Comparison of ENCODE assay signal across 1 cellular context in the genomic region with DNA sequence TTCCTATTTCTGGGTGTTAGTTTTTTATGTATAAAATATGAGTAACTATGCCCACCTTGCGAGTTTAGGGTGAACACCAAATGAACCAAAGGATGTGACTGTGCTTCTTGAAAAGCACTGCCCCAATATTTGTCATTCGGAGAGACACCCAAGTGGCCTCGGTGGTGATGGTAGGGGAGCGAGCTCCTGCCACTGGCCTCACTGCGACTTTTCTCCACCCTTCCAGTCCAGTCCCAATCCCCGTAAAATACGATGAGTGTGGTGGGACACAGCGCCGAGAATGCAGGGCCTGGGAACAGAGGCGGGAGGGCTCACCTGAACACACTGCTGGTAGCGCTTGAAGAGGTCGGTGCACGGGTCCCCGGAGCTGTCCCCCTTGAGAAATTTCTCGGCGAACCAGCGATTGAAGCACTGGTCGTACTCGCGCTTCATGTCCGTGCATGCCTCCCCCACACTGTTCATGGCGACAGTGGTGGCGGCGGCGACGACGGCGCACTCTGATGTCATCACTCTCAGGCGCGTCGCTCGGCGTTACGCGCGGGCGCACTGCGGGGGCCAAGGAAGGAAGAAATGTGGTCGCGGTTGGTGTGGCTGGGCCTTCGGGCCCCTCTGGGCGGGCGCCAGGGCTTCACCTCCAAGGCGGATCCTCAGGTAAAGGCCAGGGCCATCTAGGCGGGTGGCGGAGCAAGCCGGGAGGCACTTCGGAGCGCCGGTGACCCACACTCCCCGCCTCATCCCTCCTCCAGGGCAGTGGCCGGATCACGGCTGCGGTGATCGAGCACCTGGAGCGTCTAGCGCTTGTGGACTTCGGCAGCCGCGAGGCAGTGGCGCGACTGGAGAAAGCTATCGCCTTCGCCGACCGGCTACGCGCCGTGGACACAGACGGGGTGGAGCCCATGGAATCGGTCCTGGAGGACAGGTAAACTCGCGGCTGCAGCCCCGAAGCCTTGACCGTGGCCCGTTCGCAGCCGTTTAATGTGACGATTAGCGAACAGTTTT.
TF ChIP-seq lines count a peak whose summit lies in the region.

A gene with protein sequence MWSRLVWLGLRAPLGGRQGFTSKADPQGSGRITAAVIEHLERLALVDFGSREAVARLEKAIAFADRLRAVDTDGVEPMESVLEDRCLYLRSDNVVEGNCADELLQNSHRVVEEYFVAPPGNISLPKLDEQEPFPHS (plus strand): TSS at position 534 of the 999 bp plus-strand sequence. CDS start 37 bp downstream, at position 571.
A gene (minus strand): TSS at position 474 of the 999 bp plus-strand sequence. CDS start 12 bp downstream, at position 462.

TF ChIP-seq in HepG2, 621 proteins besides CTCF, POLR2A, EP300 and RAD21 (continued from another document and continues in another):
- TF ChIP-seq, protein P1, sequence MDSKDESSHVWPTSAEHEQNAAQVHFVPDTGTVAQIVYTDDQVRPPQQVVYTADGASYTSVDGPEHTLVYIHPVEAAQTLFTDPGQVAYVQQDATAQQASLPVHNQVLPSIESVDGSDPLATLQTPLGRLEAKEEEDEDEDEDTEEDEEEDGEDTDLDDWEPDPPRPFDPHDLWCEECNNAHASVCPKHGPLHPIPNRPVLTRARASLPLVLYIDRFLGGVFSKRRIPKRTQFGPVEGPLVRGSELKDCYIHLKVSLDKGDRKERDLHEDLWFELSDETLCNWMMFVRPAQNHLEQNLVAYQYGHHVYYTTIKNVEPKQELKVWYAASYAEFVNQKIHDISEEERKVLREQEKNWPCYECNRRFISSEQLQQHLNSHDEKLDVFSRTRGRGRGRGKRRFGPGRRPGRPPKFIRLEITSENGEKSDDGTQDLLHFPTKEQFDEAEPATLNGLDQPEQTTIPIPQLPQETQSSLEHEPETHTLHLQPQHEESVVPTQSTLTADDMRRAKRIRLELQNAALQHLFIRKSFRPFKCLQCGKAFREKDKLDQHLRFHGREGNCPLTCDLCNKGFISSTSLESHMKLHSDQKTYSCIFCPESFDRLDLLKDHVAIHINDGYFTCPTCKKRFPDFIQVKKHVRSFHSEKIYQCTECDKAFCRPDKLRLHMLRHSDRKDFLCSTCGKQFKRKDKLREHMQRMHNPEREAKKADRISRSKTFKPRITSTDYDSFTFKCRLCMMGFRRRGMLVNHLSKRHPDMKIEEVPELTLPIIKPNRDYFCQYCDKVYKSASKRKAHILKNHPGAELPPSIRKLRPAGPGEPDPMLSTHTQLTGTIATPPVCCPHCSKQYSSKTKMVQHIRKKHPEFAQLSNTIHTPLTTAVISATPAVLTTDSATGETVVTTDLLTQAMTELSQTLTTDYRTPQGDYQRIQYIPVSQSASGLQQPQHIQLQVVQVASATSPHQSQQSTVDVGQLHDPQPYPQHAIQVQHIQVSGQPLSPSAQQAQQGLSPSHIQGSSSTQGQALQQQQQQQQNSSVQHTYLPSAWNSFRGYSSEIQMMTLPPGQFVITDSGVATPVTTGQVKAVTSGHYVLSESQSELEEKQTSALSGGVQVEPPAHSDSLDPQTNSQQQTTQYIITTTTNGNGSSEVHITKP (CRISPR knock-in tag; IDR thresholded peaks at IDR 0.05; ENCODE audit: low read depth), result peak; percentile 75; the same call in 1 of the 2 replicates
- TF ChIP-seq, protein P2, sequence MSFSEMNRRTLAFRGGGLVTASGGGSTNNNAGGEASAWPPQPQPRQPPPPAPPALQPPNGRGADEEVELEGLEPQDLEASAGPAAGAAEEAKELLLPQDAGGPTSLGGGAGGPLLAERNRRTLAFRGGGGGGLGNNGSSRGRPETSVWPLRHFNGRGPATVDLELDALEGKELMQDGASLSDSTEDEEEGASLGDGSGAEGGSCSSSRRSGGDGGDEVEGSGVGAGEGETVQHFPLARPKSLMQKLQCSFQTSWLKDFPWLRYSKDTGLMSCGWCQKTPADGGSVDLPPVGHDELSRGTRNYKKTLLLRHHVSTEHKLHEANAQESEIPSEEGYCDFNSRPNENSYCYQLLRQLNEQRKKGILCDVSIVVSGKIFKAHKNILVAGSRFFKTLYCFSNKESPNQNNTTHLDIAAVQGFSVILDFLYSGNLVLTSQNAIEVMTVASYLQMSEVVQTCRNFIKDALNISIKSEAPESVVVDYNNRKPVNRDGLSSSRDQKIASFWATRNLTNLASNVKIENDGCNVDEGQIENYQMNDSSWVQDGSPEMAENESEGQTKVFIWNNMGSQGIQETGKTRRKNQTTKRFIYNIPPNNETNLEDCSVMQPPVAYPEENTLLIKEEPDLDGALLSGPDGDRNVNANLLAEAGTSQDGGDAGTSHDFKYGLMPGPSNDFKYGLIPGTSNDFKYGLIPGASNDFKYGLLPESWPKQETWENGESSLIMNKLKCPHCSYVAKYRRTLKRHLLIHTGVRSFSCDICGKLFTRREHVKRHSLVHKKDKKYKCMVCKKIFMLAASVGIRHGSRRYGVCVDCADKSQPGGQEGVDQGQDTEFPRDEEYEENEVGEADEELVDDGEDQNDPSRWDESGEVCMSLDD (CRISPR knock-in tag; IDR thresholded peaks at IDR 0.05; ENCODE audit: borderline replicate concordance), result no peak
- TF ChIP-seq SRY (CRISPR knock-in tag; IDR thresholded peaks at IDR 0.05) (peak; percentile 93), NR3C1 (CRISPR knock-in tag; IDR thresholded peaks at IDR 0.05) (no peak), RELA (CRISPR knock-in tag; IDR thresholded peaks at IDR 0.05) (peak; percentile 73; the same call in 1 of the 2 replicates), PRMT3 (CRISPR knock-in tag; IDR thresholded peaks at IDR 0.05; ENCODE audit: borderline replicate concordance, low read depth) (no peak), ZNF616 (CRISPR knock-in tag; IDR thresholded peaks at IDR 0.05; ENCODE audit: low read depth) (0 out of 2 replicates have a peak, but pooled peaks have one; percentile 51), MXD4 (CRISPR knock-in tag; IDR thresholded peaks at IDR 0.05) (peak; percentile 98), KLF13 (CRISPR knock-in tag; IDR thresholded peaks at IDR 0.05) (no peak; the same call in 1 of the 2 replicates), MAFK (conservative IDR thresholded peaks at IDR 0.05 in 1 of 2, IDR thresholded peaks at IDR 0.05 in 1 of 2; ENCODE audit: low read length in 2 of 2) (peak in 1 of 2 experiments; percentile 55; a peak in 2 of 4 replicates), ZNF343 (CRISPR knock-in tag; IDR thresholded peaks at IDR 0.05) (peak; percentile 88; the same call in 1 of the 2 replicates), MTA1 (CRISPR knock-in tag; IDR thresholded peaks at IDR 0.05; ENCODE audit: borderline replicate concordance) (peak; percentile 92; the same call in 1 of the 2 replicates), TBP (CRISPR knock-in tag; IDR thresholded peaks at IDR 0.05) (peak; percentile 93; the same call in 1 of the 2 replicates), ZNF10 (CRISPR knock-in tag; IDR thresholded peaks at IDR 0.05; ENCODE audit: borderline replicate concordance, low read depth) (no peak), ADNP (CRISPR knock-in tag; IDR thresholded peaks at IDR 0.05) (no peak), ZNF337 (CRISPR knock-in tag; IDR thresholded peaks at IDR 0.05; ENCODE audit: borderline replicate concordance, low read depth) (peak; percentile 72; the same call in 1 of the 2 replicates), ZNF775 (CRISPR knock-in tag; IDR thresholded peaks at IDR 0.05; ENCODE audit: borderline replicate concordance) (no peak), ZKSCAN5 (CRISPR knock-in tag; IDR thresholded peaks at IDR 0.05) (no peak), ZNF703 (CRISPR knock-in tag; IDR thresholded peaks at IDR 0.05; ENCODE audit: borderline replicate concordance) (peak; percentile 94; the same call in 1 of the 2 replicates), TEAD3 (CRISPR knock-in tag; optimal IDR thresholded peaks at IDR 0.05; ENCODE audit: borderline replicate concordance) (peak; percentile 73), CBX5 (CRISPR knock-in tag; IDR thresholded peaks at IDR 0.05; ENCODE audit: borderline replicate concordance) (peak; percentile 96; the same call in 1 of the 2 replicates), ARID2 (CRISPR knock-in tag; IDR thresholded peaks at IDR 0.05; ENCODE audit: borderline replicate concordance) (0 out of 2 replicates have a peak, but pooled peaks have one; percentile 38), NFATC3 (CRISPR knock-in tag; IDR thresholded peaks at IDR 0.05) (no peak), ELF1 (CRISPR knock-in tag; IDR thresholded peaks at IDR 0.05) (peak; percentile 87), IRF2 (CRISPR knock-in tag; IDR thresholded peaks at IDR 0.05) (peak; percentile 96), HOXA3 (CRISPR knock-in tag; IDR thresholded peaks at IDR 0.05) (peak; percentile 100), ZMYM4 (CRISPR knock-in tag; IDR thresholded peaks at IDR 0.05) (peak; percentile 91)
- TF ChIP-seq, protein P3, sequence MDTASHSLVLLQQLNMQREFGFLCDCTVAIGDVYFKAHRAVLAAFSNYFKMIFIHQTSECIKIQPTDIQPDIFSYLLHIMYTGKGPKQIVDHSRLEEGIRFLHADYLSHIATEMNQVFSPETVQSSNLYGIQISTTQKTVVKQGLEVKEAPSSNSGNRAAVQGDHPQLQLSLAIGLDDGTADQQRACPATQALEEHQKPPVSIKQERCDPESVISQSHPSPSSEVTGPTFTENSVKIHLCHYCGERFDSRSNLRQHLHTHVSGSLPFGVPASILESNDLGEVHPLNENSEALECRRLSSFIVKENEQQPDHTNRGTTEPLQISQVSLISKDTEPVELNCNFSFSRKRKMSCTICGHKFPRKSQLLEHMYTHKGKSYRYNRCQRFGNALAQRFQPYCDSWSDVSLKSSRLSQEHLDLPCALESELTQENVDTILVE (CRISPR knock-in tag; IDR thresholded peaks at IDR 0.05), result peak; percentile 85; the same call in 1 of the 2 replicates
- TF ChIP-seq, protein P4, sequence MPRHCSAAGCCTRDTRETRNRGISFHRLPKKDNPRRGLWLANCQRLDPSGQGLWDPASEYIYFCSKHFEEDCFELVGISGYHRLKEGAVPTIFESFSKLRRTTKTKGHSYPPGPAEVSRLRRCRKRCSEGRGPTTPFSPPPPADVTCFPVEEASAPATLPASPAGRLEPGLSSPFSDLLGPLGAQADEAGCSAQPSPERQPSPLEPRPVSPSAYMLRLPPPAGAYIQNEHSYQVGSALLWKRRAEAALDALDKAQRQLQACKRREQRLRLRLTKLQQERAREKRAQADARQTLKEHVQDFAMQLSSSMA (CRISPR knock-in tag; IDR thresholded peaks at IDR 0.05), result peak; percentile 95
- TF ChIP-seq, protein P5, sequence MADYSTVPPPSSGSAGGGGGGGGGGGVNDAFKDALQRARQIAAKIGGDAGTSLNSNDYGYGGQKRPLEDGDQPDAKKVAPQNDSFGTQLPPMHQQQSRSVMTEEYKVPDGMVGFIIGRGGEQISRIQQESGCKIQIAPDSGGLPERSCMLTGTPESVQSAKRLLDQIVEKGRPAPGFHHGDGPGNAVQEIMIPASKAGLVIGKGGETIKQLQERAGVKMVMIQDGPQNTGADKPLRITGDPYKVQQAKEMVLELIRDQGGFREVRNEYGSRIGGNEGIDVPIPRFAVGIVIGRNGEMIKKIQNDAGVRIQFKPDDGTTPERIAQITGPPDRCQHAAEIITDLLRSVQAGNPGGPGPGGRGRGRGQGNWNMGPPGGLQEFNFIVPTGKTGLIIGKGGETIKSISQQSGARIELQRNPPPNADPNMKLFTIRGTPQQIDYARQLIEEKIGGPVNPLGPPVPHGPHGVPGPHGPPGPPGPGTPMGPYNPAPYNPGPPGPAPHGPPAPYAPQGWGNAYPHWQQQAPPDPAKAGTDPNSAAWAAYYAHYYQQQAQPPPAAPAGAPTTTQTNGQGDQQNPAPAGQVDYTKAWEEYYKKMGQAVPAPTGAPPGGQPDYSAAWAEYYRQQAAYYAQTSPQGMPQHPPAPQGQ (CRISPR knock-in tag; IDR thresholded peaks at IDR 0.05; ENCODE audit: borderline replicate concordance), result peak; percentile 43; the same call in 1 of the 2 replicates
- TF ChIP-seq, protein P6, sequence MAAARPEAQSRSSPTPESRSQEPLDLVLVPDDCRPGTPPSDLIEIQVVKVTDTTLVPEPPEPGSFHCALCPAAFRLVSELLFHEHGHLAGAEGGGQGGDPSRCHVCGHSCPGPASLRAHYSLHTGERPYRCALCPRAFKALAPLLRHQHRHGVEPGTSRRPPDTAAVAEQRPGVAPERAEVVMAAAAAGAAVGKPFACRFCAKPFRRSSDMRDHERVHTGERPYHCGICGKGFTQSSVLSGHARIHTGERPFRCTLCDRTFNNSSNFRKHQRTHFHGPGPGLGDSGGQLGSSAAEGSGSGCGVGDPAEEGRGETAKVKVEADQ (CRISPR knock-in tag; IDR thresholded peaks at IDR 0.05; ENCODE audit: borderline replicate concordance), result peak; percentile 94
- TF ChIP-seq, protein P7, sequence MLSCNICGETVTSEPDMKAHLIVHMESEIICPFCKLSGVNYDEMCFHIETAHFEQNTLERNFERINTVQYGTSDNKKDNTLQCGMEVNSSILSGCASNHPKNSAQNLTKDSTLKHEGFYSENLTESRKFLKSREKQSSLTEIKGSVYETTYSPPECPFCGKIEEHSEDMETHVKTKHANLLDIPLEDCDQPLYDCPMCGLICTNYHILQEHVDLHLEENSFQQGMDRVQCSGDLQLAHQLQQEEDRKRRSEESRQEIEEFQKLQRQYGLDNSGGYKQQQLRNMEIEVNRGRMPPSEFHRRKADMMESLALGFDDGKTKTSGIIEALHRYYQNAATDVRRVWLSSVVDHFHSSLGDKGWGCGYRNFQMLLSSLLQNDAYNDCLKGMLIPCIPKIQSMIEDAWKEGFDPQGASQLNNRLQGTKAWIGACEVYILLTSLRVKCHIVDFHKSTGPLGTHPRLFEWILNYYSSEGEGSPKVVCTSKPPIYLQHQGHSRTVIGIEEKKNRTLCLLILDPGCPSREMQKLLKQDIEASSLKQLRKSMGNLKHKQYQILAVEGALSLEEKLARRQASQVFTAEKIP (CRISPR knock-in tag; IDR thresholded peaks at IDR 0.05; ENCODE audit: borderline replicate concordance), result no peak
- TF ChIP-seq, protein P8, sequence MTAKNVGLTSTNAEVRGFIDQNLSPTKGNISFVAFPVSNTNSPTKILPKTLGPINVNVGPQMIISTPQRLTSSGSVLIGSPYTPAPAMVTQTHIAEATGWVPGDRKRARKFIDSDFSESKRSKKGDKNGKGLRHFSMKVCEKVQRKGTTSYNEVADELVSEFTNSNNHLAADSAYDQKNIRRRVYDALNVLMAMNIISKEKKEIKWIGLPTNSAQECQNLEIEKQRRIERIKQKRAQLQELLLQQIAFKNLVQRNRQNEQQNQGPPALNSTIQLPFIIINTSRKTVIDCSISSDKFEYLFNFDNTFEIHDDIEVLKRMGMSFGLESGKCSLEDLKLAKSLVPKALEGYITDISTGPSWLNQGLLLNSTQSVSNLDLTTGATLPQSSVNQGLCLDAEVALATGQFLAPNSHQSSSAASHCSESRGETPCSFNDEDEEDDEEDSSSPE (CRISPR knock-in tag; IDR thresholded peaks at IDR 0.05), result peak; percentile 87
- TF ChIP-seq, protein P9, sequence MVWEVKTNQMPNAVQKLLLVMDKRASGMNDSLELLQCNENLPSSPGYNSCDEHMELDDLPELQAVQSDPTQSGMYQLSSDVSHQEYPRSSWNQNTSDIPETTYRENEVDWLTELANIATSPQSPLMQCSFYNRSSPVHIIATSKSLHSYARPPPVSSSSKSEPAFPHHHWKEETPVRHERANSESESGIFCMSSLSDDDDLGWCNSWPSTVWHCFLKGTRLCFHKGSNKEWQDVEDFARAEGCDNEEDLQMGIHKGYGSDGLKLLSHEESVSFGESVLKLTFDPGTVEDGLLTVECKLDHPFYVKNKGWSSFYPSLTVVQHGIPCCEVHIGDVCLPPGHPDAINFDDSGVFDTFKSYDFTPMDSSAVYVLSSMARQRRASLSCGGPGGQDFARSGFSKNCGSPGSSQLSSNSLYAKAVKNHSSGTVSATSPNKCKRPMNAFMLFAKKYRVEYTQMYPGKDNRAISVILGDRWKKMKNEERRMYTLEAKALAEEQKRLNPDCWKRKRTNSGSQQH (CRISPR knock-in tag; IDR thresholded peaks at IDR 0.05; ENCODE audit: low read depth), result peak; percentile 82; the same call in 1 of the 2 replicates
- TF ChIP-seq, protein P10, sequence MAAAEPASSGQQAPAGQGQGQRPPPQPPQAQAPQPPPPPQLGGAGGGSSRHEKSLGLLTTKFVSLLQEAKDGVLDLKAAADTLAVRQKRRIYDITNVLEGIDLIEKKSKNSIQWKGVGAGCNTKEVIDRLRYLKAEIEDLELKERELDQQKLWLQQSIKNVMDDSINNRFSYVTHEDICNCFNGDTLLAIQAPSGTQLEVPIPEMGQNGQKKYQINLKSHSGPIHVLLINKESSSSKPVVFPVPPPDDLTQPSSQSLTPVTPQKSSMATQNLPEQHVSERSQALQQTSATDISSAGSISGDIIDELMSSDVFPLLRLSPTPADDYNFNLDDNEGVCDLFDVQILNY (CRISPR knock-in tag; conservative IDR thresholded peaks at IDR 0.05), result peak; percentile 73
